In genomic region chr10:117003336-117003735, GRCh38 we compare ENCODE assay signal across 3 cellular contexts.
TF ChIP-seq lines count a peak whose summit lies in the region.

No MANE protein-coding gene starts in this region.

TF ChIP-seq in GM23338, 12 proteins besides CTCF, POLR2A, EP300 and RAD21 (continued from another document and continues in another):
- TF ChIP-seq, protein P1, sequence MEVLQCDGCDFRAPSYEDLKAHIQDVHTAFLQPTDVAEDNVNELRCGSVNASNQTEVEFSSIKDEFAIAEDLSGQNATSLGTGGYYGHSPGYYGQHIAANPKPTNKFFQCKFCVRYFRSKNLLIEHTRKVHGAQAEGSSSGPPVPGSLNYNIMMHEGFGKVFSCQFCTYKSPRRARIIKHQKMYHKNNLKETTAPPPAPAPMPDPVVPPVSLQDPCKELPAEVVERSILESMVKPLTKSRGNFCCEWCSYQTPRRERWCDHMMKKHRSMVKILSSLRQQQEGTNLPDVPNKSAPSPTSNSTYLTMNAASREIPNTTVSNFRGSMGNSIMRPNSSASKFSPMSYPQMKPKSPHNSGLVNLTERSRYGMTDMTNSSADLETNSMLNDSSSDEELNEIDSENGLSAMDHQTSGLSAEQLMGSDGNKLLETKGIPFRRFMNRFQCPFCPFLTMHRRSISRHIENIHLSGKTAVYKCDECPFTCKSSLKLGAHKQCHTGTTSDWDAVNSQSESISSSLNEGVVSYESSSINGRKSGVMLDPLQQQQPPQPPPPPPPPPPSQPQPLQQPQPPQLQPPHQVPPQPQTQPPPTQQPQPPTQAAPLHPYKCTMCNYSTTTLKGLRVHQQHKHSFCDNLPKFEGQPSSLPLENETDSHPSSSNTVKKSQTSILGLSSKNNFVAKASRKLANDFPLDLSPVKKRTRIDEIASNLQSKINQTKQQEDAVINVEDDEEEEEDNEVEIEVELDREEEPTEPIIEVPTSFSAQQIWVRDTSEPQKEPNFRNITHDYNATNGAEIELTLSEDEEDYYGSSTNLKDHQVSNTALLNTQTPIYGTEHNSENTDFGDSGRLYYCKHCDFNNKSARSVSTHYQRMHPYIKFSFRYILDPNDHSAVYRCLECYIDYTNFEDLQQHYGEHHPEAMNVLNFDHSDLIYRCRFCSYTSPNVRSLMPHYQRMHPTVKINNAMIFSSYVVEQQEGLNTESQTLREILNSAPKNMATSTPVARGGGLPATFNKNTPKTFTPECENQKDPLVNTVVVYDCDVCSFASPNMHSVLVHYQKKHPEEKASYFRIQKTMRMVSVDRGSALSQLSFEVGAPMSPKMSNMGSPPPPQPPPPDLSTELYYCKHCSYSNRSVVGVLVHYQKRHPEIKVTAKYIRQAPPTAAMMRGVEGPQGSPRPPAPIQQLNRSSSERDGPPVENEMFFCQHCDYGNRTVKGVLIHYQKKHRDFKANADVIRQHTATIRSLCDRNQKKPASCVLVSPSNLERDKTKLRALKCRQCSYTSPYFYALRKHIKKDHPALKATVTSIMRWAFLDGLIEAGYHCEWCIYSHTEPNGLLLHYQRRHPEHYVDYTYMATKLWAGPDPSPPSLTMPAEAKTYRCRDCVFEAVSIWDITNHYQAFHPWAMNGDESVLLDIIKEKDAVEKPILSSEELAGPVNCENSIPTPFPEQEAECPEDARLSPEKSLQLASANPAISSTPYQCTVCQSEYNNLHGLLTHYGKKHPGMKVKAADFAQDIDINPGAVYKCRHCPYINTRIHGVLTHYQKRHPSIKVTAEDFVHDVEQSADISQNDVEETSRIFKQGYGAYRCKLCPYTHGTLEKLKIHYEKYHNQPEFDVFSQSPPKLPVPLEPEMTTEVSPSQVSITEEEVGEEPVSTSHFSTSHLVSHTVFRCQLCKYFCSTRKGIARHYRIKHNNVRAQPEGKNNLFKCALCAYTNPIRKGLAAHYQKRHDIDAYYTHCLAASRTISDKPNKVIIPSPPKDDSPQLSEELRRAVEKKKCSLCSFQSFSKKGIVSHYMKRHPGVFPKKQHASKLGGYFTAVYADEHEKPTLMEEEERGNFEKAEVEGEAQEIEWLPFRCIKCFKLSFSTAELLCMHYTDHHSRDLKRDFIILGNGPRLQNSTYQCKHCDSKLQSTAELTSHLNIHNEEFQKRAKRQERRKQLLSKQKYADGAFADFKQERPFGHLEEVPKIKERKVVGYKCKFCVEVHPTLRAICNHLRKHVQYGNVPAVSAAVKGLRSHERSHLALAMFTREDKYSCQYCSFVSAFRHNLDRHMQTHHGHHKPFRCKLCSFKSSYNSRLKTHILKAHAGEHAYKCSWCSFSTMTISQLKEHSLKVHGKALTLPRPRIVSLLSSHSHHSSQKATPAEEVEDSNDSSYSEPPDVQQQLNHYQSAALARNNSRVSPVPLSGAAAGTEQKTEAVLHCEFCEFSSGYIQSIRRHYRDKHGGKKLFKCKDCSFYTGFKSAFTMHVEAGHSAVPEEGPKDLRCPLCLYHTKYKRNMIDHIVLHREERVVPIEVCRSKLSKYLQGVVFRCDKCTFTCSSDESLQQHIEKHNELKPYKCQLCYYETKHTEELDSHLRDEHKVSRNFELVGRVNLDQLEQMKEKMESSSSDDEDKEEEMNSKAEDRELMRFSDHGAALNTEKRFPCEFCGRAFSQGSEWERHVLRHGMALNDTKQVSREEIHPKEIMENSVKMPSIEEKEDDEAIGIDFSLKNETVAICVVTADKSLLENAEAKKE (CRISPR knock-in tag; IDR thresholded peaks at IDR 0.05): no peak
- TF ChIP-seq EZH2 (IDR thresholded peaks at IDR 0.05; ENCODE audit: low read depth, unreplicated experiment) (no peak), NANOG (IDR thresholded peaks at IDR 0.05; ENCODE audit: borderline replicate concordance) (no peak), STAT1 (IDR thresholded peaks at IDR 0.05; ENCODE audit: unreplicated experiment) (no peak), POLR2AphosphoS5 (IDR thresholded peaks at IDR 0.05; ENCODE audit: low read depth) (no peak)

TF ChIP-seq in neural cell, 6 proteins besides CTCF, POLR2A, EP300 and RAD21 (continued from another document):
- TF ChIP-seq REST (IDR thresholded peaks at IDR 0.05; ENCODE audit: borderline replicate concordance) (no peak), TAF1 (IDR thresholded peaks at IDR 0.05; ENCODE audit: low read depth) (no peak), EZH2 (IDR thresholded peaks at IDR 0.05; ENCODE audit: borderline replicate concordance, insufficient read depth, low read length, poor library complexity, severe bottlenecking) (no peak)

TF ChIP-seq in SK-N-SH, 30 proteins besides CTCF, POLR2A, EP300 and RAD21 (continued from another document):
- TF ChIP-seq TAF1 (IDR thresholded peaks at IDR 0.05; ENCODE audit: borderline replicate concordance, low read depth, low read length): no peak
- no peak for TF ChIP-seq GABPA (IDR thresholded peaks at IDR 0.05; ENCODE audit: low read depth)
- TF ChIP-seq CHD2 (IDR thresholded peaks at IDR 0.05; ENCODE audit: low read length, partially characterized antibody): no peak
- TF ChIP-seq TEAD4 (IDR thresholded peaks at IDR 0.05; ENCODE audit: borderline replicate concordance, insufficient read depth): no peak
TF ChIP-seq in SK-N-SH: peak in this region for 0.
